Comparison of ENCODE assay signal across 8 cellular contexts in genomic region chrX:63560601-63561218, GRCh38.
A peak's percentile ranks its signal among the peaks of the same experiment; 100 is the strongest.
DNase-seq lines count a peak whose midpoint lies in the region; ATAC-seq and TF ChIP-seq lines count a peak whose summit lies in the region.

No MANE protein-coding gene starts in this region.

- peak overlapping the region; percentile 58 for H3K27ac ChIP-seq in ACC112 (ENCODE audit: low read depth, low read length)

- DNase-seq in NCI-H2171 (lab: John Stamatoyannopoulos, UW) (peak; percentile 66), islet precursor cell (peak; percentile 92)
- DNase-seq in central memory CD4-positive, alpha-beta T cell: peak; percentile 65
- peak; percentile 10 to 17 for DNase-seq in stimulated activated CD4-positive, alpha-beta T cell treated with anti-CD3 and anti-CD28 coated beads, Interleukin-12 subunit alpha, Interleukin-12 subunit beta, amount 100 ng/mL, for 24 hours (ENCODE audit: low read depth in 2 of 2)

- TF ChIP-seq CTCF in WI38 (IDR thresholded peaks at IDR 0.05; ENCODE audit: low read depth, low read length): no peak

- H3K4me3 ChIP-seq in ACC112 (ENCODE audit: low read depth, low read length) (peak overlapping the region; percentile 96), WI38 (ENCODE audit: low read depth, low read length) (peak overlapping the region; percentile 72)

- H3K4me1 ChIP-seq in ACC112 (ENCODE audit: control insufficient read depth, insufficient read depth, low read length, unreplicated experiment): peaks cover 5% of the 10 kb centered on the region

- H3K27me3 ChIP-seq in ACC112 (ENCODE audit: insufficient read depth, low read length): no peaks in the 10 kb centered on the region

- peak overlapping the region; percentile 96 for H2AFZ ChIP-seq in ACC112 (ENCODE audit: low read length, unreplicated experiment)

- ATAC-seq in GM18861 (IDR thresholded peaks at IDR 0.05; ENCODE audit: unreplicated experiment) (peak; percentile 95), HG03097 (IDR thresholded peaks at IDR 0.05; ENCODE audit: low FRiP score, unreplicated experiment) (peak; percentile 98)

- H3K36me3 ChIP-seq in ACC112 (ENCODE audit: insufficient read depth, low read length): no peaks in the 10 kb centered on the region

- peaks cover 33% of the 10 kb centered on the region for H3K79me2 ChIP-seq in ACC112 (ENCODE audit: control insufficient read depth, insufficient read depth, low read length, unreplicated experiment)

Comparison
In these comparisons a context has a peak if more than half of its experiments do, and no peak if none do; other contexts are left out.
1. Peak in every context shown above with its lines: DNase-seq, ATAC-seq, H3K4me3 ChIP-seq and H3K27ac ChIP-seq.
2. DNase-seq: peak in every context shown above with its lines; median percentile 92 in islet precursor cell; 66 in NCI-H2171; 65 in central memory CD4-positive, alpha-beta T cell; 14 in stimulated activated CD4-positive, alpha-beta T cell treated with anti-CD3 and anti-CD28 coated beads, Interleukin-12 subunit alpha, Interleukin-12 subunit beta, amount 100 ng/mL, for 24 hours.